In the genomic region with DNA sequence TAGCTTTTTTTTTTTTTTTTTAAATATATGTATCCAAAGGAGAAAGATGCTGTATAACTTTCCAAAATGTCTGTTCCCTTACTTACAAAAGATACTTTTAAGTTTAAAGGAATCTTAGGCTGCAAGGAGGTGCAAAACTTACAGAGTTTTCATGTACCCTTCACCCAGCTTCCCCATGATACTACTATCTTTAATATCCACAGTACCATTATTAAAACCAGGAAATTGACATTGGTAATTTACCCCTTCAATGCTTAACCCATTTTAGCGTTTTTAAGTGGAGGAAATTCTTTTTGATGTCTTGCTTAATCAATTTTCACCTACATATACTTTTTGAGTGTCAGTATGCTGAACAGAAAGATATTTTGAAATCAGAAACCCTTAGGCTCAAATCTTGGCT, we compare ENCODE assay signal across 27 cellular contexts.
"Had no signal": no experiment of that assay in that cellular context is flagged by ENCODE, and none has a peak within 500 bp of the region (broad histone marks: within the 10 kb centered on the region; RNA-seq: fewer than 3 reads in every experiment).

No MANE protein-coding gene starts in this region.

- H3K9ac ChIP-seq: KMS-11, SK-N-SH had no signal

- H3K27ac ChIP-seq: KMS-11, RWPE1 had no signal

- H3K4me1 Mint-ChIP-seq: IgD-negative memory B cell had no signal

- ATAC-seq: HepG2, K562, Panc1, PC-3, T-cell had no signal

- H3K4me3 Mint-ChIP-seq: T-cell had no signal

- H3K4me2 ChIP-seq: KMS-11 had no signal

- H3K4me3 ChIP-seq: K562 had no signal

- DNase-seq: MV-4-11; NCI-H1048; NCI-H1105; NCI-H1417; NCI-H146; NCI-H1694 treated with DMSO at 0.1 percent for 48 hours; NCI-H1930; NCI-H2081; NCI-H2171; NCI-H226; NCI-H446; NCI-H510A; NCI-H524 treated with DMSO at 0.1 percent for 48 hours; NCI-H69; NCI-H774; NK-92 treated with Interleukin-12 subunit alpha and Interleukin-12 subunit beta, amount 100 ng/mL, for 24 hours; PC-3; SHP77; SK-N-SH; SW 1271; T-cell had no signal

- H3K27ac Mint-ChIP-seq: IgD-negative memory B cell, T-cell had no signal

- H3K9me3 ChIP-seq: SK-N-SH had no signal

- H3K9me3 Mint-ChIP-seq: T-cell had no signal

- H3K36me3 Mint-ChIP-seq: T-cell had no signal
